Comparison of ENCODE assay signal across 8 cellular contexts in the genomic region with DNA sequence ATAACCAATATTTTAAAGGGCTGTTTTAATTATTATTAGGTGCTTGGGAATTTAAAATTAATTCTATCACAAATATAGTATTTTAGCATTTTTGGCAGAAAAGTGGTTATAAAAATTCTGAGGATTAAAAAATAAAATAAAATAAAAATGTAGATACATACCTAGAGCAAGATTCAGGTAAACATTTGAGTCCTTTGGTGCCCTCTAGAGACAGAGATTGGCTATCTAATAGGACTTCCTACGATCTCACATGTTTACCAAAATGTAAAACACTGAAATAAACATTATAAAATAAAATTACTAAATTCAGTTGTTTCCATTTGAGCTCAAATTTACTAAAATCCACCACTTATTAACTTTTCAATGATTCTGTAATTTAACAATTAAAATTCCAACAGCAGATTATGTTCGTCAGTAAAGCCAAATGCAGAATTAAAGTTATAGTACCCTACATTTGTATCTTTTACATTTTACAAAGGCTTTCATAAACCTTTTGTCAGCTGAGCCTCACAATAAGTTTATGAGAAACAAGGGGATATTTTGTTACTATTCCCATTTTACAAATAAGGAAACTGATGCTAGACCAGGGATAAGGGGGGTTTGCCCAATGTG. TPM values are rescaled to one million over a fixed set of nuclear protein-coding genes. Genes with fewer than 3 reads are reported as not detected.
DNase-seq lines count a peak whose midpoint lies in the region; ATAC-seq, FAIRE-seq and TF ChIP-seq lines count a peak whose summit lies in the region.

No MANE protein-coding gene starts in this region.

- peak; percentile 41; the same call in 1 of the 3 replicates for ATAC-seq in GM23338
- ATAC-seq in GM18520 (IDR thresholded peaks at IDR 0.05; ENCODE audit: unreplicated experiment) = no peak

- DNase-seq in Ammon's horn (ENCODE audit: low spot score) (peak; percentile 26), GM23338 (ENCODE audit: low spot score) (peak; percentile 69), SW480 (ENCODE audit: low spot score) (peak; percentile 27), OCI-M2 (lab: John Stamatoyannopoulos, UW; ENCODE audit: unreplicated experiment) (no peak)
- no peak for DNase-seq in activated T-cell treated with anti-CD3 and anti-CD28 coated beads, Interleukin-2, amount 50 U/mL, for 48 hours
- DNase-seq in activated naive CD4-positive, alpha-beta T cell treated with Interleukin-2 at 50 U/mL for 16 hours = no peak

- no peaks in the 10 kb centered on the region for H4K20me1 ChIP-seq in GM23338 (replicated peaks; ENCODE audit: insufficient read depth)

- no peaks in the 10 kb centered on the region for H3K4me1 ChIP-seq in GM23338 (ENCODE audit: insufficient read depth)

- H3K9me3 Mint-ChIP-seq in GM23338 = no peaks in the 10 kb centered on the region

- no peaks in the 10 kb centered on the region for H3F3A ChIP-seq in GM23338 (replicated peaks; ENCODE audit: low read depth)

- no peaks in the 10 kb centered on the region for H3K9me2 ChIP-seq in GM23338 (ENCODE audit: insufficient read depth)

- no peaks in the 10 kb centered on the region for H3K36me3 ChIP-seq in GM23338 (ENCODE audit: insufficient read depth)

- H3K4me3 ChIP-seq in GM23338 = no peak overlapping the region

- H3K4me3 Mint-ChIP-seq in GM23338 = no peak overlapping the region

- H3K36me3 Mint-ChIP-seq in GM23338 (ENCODE audit: low read depth) = no peaks in the 10 kb centered on the region; the same call in 2 of the 3 replicates

- no peak overlapping the region for H3K4me2 ChIP-seq in GM23338

- H2AFZ ChIP-seq in GM23338 = no peak overlapping the region

- no peaks in the 10 kb centered on the region for H3K27me3 ChIP-seq in GM23338 (ENCODE audit: insufficient read depth)

- H3K79me2 ChIP-seq in GM23338 (replicated peaks; ENCODE audit: insufficient read depth) = no peaks in the 10 kb centered on the region

- no peaks in the 10 kb centered on the region for H3K27me3 Mint-ChIP-seq in GM23338 (ENCODE audit: insufficient read depth, low read depth, poor library complexity)

- H3K4me1 Mint-ChIP-seq in GM23338 = no peaks in the 10 kb centered on the region

- peak; percentile 98 for FAIRE-seq in islet of Langerhans (lab: Jason Lieb, UNC)

- no peak overlapping the region for H3K27ac Mint-ChIP-seq in GM23338

- H3K27ac ChIP-seq in GM23338 (ENCODE audit: low read depth) = no peak overlapping the region

- peak; percentile 56 to 69 for TF ChIP-seq CTCF in GM23338 (conservative IDR thresholded peaks at IDR 0.05; ENCODE audit: low read depth in 2 of 2)

TF ChIP-seq in GM23338, 12 proteins besides CTCF, POLR2A, EP300 and RAD21 (continues in another document):
- TF ChIP-seq CREB1 (CRISPR knock-in tag; IDR thresholded peaks at IDR 0.05; ENCODE audit: low read depth) = no peak
- TF ChIP-seq POLR2AphosphoS5 (IDR thresholded peaks at IDR 0.05; ENCODE audit: low read depth) = no peak
- TF ChIP-seq JUNB (IDR thresholded peaks at IDR 0.05; ENCODE audit: unreplicated experiment) = no peak
- no peak for TF ChIP-seq STAT1 (IDR thresholded peaks at IDR 0.05; ENCODE audit: unreplicated experiment)
- no peak for TF ChIP-seq NANOG (IDR thresholded peaks at IDR 0.05; ENCODE audit: borderline replicate concordance)
- no peak for TF ChIP-seq ETS1 (IDR thresholded peaks at IDR 0.05)
- no peak for TF ChIP-seq EZH2phosphoT487 (IDR thresholded peaks at IDR 0.05; ENCODE audit: unreplicated experiment)
- no peak for TF ChIP-seq EZH2 (IDR thresholded peaks at IDR 0.05; ENCODE audit: low read depth, unreplicated experiment)
- TF ChIP-seq, protein P1, sequence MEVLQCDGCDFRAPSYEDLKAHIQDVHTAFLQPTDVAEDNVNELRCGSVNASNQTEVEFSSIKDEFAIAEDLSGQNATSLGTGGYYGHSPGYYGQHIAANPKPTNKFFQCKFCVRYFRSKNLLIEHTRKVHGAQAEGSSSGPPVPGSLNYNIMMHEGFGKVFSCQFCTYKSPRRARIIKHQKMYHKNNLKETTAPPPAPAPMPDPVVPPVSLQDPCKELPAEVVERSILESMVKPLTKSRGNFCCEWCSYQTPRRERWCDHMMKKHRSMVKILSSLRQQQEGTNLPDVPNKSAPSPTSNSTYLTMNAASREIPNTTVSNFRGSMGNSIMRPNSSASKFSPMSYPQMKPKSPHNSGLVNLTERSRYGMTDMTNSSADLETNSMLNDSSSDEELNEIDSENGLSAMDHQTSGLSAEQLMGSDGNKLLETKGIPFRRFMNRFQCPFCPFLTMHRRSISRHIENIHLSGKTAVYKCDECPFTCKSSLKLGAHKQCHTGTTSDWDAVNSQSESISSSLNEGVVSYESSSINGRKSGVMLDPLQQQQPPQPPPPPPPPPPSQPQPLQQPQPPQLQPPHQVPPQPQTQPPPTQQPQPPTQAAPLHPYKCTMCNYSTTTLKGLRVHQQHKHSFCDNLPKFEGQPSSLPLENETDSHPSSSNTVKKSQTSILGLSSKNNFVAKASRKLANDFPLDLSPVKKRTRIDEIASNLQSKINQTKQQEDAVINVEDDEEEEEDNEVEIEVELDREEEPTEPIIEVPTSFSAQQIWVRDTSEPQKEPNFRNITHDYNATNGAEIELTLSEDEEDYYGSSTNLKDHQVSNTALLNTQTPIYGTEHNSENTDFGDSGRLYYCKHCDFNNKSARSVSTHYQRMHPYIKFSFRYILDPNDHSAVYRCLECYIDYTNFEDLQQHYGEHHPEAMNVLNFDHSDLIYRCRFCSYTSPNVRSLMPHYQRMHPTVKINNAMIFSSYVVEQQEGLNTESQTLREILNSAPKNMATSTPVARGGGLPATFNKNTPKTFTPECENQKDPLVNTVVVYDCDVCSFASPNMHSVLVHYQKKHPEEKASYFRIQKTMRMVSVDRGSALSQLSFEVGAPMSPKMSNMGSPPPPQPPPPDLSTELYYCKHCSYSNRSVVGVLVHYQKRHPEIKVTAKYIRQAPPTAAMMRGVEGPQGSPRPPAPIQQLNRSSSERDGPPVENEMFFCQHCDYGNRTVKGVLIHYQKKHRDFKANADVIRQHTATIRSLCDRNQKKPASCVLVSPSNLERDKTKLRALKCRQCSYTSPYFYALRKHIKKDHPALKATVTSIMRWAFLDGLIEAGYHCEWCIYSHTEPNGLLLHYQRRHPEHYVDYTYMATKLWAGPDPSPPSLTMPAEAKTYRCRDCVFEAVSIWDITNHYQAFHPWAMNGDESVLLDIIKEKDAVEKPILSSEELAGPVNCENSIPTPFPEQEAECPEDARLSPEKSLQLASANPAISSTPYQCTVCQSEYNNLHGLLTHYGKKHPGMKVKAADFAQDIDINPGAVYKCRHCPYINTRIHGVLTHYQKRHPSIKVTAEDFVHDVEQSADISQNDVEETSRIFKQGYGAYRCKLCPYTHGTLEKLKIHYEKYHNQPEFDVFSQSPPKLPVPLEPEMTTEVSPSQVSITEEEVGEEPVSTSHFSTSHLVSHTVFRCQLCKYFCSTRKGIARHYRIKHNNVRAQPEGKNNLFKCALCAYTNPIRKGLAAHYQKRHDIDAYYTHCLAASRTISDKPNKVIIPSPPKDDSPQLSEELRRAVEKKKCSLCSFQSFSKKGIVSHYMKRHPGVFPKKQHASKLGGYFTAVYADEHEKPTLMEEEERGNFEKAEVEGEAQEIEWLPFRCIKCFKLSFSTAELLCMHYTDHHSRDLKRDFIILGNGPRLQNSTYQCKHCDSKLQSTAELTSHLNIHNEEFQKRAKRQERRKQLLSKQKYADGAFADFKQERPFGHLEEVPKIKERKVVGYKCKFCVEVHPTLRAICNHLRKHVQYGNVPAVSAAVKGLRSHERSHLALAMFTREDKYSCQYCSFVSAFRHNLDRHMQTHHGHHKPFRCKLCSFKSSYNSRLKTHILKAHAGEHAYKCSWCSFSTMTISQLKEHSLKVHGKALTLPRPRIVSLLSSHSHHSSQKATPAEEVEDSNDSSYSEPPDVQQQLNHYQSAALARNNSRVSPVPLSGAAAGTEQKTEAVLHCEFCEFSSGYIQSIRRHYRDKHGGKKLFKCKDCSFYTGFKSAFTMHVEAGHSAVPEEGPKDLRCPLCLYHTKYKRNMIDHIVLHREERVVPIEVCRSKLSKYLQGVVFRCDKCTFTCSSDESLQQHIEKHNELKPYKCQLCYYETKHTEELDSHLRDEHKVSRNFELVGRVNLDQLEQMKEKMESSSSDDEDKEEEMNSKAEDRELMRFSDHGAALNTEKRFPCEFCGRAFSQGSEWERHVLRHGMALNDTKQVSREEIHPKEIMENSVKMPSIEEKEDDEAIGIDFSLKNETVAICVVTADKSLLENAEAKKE (CRISPR knock-in tag; IDR thresholded peaks at IDR 0.05) = no peak

RNA-seq across cellular contexts. Expression of gene SLC36A4, which starts 27.7 kb away (rescaled TPM):
- total RNA-seq in GM23338 (2014; rRNA removed; shearing (Covaris generic)) = 24.7 and 34.6 TPM in 2 replicates
- polyA plus RNA-seq in GM23338 (2016; fragmentation: Nextera tagmentation; extraction: Ambion mirVana) = 20.6 and 24.9 TPM in 2 replicates

Comparison
In these comparisons a context has a peak if more than half of its experiments do, and no peak if none do; other contexts are left out.
1. DNase-seq: peak in Ammon's horn (single experiment), GM23338 (single experiment) and SW480 (single experiment); none in OCI-M2 (single experiment), activated T-cell treated with anti-CD3 and anti-CD28 coated beads, Interleukin-2, amount 50 U/mL, for 48 hours (0 of 2) and activated naive CD4-positive, alpha-beta T cell treated with Interleukin-2 at 50 U/mL for 16 hours (single experiment).